Comparison of ENCODE assay signal across 1 cellular context in genomic region chr16:78925071-78925714, GRCh38.
TF ChIP-seq lines count a peak whose summit lies in the region.

No MANE protein-coding gene starts in this region.

TF ChIP-seq in GM23338, 12 proteins besides CTCF, POLR2A, EP300 and RAD21 (continued from another document):
- TF ChIP-seq ETS1 (IDR thresholded peaks at IDR 0.05) (no peak), EZH2 (IDR thresholded peaks at IDR 0.05; ENCODE audit: low read depth, unreplicated experiment) (no peak), ZNF331 (CRISPR knock-in tag; IDR thresholded peaks at IDR 0.05; ENCODE audit: low read depth) (no peak), STAT1 (IDR thresholded peaks at IDR 0.05; ENCODE audit: unreplicated experiment) (no peak), JUNB (IDR thresholded peaks at IDR 0.05; ENCODE audit: unreplicated experiment) (no peak), CREB1 (CRISPR knock-in tag; IDR thresholded peaks at IDR 0.05; ENCODE audit: low read depth) (no peak), NANOG (IDR thresholded peaks at IDR 0.05; ENCODE audit: borderline replicate concordance) (no peak)
